10 cellular contexts compared by ENCODE assay signal in the genomic region with DNA sequence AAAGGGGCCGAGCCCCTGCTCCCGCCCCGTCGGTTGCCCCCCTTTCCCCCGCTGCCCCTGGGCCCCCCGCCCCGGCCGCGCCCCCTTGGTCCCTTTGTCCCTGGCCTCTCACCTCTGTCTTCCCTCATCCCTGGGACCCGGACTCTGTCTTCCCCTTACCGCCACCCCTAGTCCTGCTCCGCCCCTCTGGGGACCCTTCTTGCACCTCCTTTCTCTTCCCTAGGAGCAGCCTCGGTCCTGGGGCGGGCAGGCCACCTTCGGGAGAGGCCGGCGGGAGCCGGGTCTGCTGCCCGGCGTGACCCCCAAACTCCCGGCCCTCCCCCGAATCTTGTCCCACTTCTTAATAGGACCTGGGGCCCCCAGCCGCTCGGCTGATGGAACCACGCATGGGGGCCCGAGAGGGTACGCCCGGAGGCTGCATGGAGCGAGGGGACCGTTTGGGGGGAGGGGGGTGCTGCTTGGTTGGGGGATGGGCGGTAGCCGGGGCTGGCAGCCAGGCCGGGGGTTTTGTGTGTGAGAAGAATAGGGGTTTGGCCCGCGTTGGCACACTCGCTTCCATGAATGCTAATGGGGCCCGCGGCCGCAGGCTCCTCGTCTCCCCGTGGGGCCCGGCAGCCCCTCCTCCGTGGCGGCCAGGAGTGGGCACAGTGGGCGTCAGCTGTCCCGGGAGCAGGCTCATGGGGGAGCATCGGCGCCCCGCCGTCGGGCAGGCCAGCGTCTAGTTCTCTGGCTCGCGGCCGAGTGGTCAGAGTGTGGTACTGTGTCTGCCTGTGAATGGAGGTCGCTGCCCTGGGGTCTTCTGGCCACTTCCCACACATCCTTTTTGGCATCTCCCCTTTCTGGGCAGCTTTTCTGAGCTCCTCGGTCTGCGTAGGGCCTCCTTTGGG. TPM values are rescaled to one million over a fixed set of nuclear protein-coding genes. Genes with fewer than 3 reads are reported as not detected.
DNase-seq lines count a peak whose midpoint lies in the region; ATAC-seq, FAIRE-seq and TF ChIP-seq lines count a peak whose summit lies in the region.
"Had no signal": no experiment of that assay in that cellular context is flagged by ENCODE, and none has a peak within 500 bp of the region (broad histone marks: within the 10 kb centered on the region; RNA-seq: fewer than 3 reads in every experiment).

No MANE protein-coding gene starts in this region.

- ATAC-seq in HG02973 (IDR thresholded peaks at IDR 0.05; ENCODE audit: unreplicated experiment) (no peak), HG03039 (IDR thresholded peaks at IDR 0.05; ENCODE audit: unreplicated experiment) (no peak), HG03280 (IDR thresholded peaks at IDR 0.05; ENCODE audit: unreplicated experiment) (no peak)

- no peaks in the 10 kb centered on the region for H3K9me3 ChIP-seq in astrocyte (ENCODE audit: insufficient read depth, low read depth, low read length)

- peak overlapping the region; percentile 71 for H3K4me3 Mint-ChIP-seq in activated naive CD4-positive, alpha-beta T cell treated with anti-CD3 and anti-CD28 coated beads, Interleukin-2, amount 50 U/mL, for 24 hours
- H3K4me3 Mint-ChIP-seq in astrocyte (ENCODE audit: unreplicated experiment) = peak overlapping the region; percentile 40
- peak overlapping the region; percentile 84 for H3K4me3 Mint-ChIP-seq in type B pancreatic cell

- no peaks in the 10 kb centered on the region for H3K36me3 Mint-ChIP-seq in activated naive CD4-positive, alpha-beta T cell treated with anti-CD3 and anti-CD28 coated beads, Interleukin-2, amount 50 U/mL, for 24 hours
- no peaks in the 10 kb centered on the region for H3K36me3 Mint-ChIP-seq in astrocyte (ENCODE audit: low read depth, unreplicated experiment)
- no peaks in the 10 kb centered on the region for H3K36me3 Mint-ChIP-seq in type B pancreatic cell

- no peaks in the 10 kb centered on the region for H3K79me2 ChIP-seq in astrocyte (ENCODE audit: insufficient read depth, low read length)

- H3K4me1 Mint-ChIP-seq in activated naive CD4-positive, alpha-beta T cell treated with anti-CD3 and anti-CD28 coated beads, Interleukin-2, amount 50 U/mL, for 24 hours = peaks cover 17% of the 10 kb centered on the region
- H3K4me1 Mint-ChIP-seq in astrocyte (ENCODE audit: low read depth, unreplicated experiment) (peaks cover 2% of the 10 kb centered on the region), type B pancreatic cell (ENCODE audit: unreplicated experiment) (peaks cover 22% of the 10 kb centered on the region)

- H3K36me3 ChIP-seq in astrocyte (ENCODE audit: insufficient read depth, low read length) = no peaks in the 10 kb centered on the region

- H3K9me3 Mint-ChIP-seq in activated naive CD4-positive, alpha-beta T cell treated with anti-CD3 and anti-CD28 coated beads, Interleukin-2, amount 50 U/mL, for 24 hours = no peaks in the 10 kb centered on the region
- peaks cover 5% of the 10 kb centered on the region for H3K9me3 Mint-ChIP-seq in astrocyte (ENCODE audit: unreplicated experiment)
- H3K9me3 Mint-ChIP-seq in type B pancreatic cell = no peaks in the 10 kb centered on the region

- FAIRE-seq in astrocyte (lab: Jason Lieb, UNC) = no peak

- TF ChIP-seq CTCF in astrocyte (IDR thresholded peaks at IDR 0.05; ENCODE audit: insufficient read depth, low read depth, low read length) = no peak
- peak; percentile 41 for TF ChIP-seq CTCF in type B pancreatic cell (conservative IDR thresholded peaks at IDR 0.05)

- H3K4me3 ChIP-seq in astrocyte (ENCODE audit: insufficient read depth, low read depth, low read length) = no peak overlapping the region
- H3K4me3 ChIP-seq: lung had no signal

- H3K27me3 Mint-ChIP-seq in activated naive CD4-positive, alpha-beta T cell treated with anti-CD3 and anti-CD28 coated beads, Interleukin-2, amount 50 U/mL, for 24 hours = peaks cover 30% of the 10 kb centered on the region
- H3K27me3 Mint-ChIP-seq in astrocyte (ENCODE audit: low read depth, unreplicated experiment) (peaks cover 52% of the 10 kb centered on the region), type B pancreatic cell (peaks cover 27% of the 10 kb centered on the region)

- no peak overlapping the region for H3K9ac ChIP-seq in astrocyte (ENCODE audit: low read length)

- H3K4me1 ChIP-seq in astrocyte (ENCODE audit: insufficient read depth, low read length) = no peaks in the 10 kb centered on the region

- H4K20me1 ChIP-seq in astrocyte (ENCODE audit: insufficient read depth, low read length) = no peaks in the 10 kb centered on the region

- H3K4me2 ChIP-seq in astrocyte (ENCODE audit: low read length) = no peak overlapping the region

- DNase-seq in activated naive CD4-positive, alpha-beta T cell (lab: John Stamatoyannopoulos, UW) = no peak
- DNase-seq in astrocyte (ENCODE audit: low read depth) = no peak
- peak; percentile 88 for DNase-seq in mesenteric fat pad (ENCODE audit: low spot score)
- no peak for DNase-seq in type B pancreatic cell (ENCODE audit: extremely low spot score, unreplicated experiment)
- DNase-seq: NK-92 treated with Interleukin-12 subunit alpha and Interleukin-12 subunit beta, amount 100 ng/mL, for 24 hours had no signal

- no peak overlapping the region for H2AFZ ChIP-seq in astrocyte (ENCODE audit: low read depth, low read length)

- no peak overlapping the region for H3K27ac Mint-ChIP-seq in activated naive CD4-positive, alpha-beta T cell treated with anti-CD3 and anti-CD28 coated beads, Interleukin-2, amount 50 U/mL, for 24 hours
- H3K27ac Mint-ChIP-seq in astrocyte (ENCODE audit: unreplicated experiment) (no peak overlapping the region), type B pancreatic cell (no peak overlapping the region)

- peaks cover 12% of the 10 kb centered on the region for H3K27me3 ChIP-seq in astrocyte (ENCODE audit: insufficient read depth, low read length)

- no peak overlapping the region for H3K27ac ChIP-seq in astrocyte (ENCODE audit: low read depth, low read length)

RNA-seq across cellular contexts. Expression of a gene that starts 1.0 kb away (rescaled TPM):
- total RNA-seq in astrocyte (2.2 and 4.2 TPM in 2 replicates), mesenteric fat pad (6.8 TPM), type B pancreatic cell (ENCODE audit: low replicate concordance) (3.1 and 16.9 TPM in 2 replicates)
